8 cellular contexts compared by ENCODE assay signal in the genomic region with DNA sequence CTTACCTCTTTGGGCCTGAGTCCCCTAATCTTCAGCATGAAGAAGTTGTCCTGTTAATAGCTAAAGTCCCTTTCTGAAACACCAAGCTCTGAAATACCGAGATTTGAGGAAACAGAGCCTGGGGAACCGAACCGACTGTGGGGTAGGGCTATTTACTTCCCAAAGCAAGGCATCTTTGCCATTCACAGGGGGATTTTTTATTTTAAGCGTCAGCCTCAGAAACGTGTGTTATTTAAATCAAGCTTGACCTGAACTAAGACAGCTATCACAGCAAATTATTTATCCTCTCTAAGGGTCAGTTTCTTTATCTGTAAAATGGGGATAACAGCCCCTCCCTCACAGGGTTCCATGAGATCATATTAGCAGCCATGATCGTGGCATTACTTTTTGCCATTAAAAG. TPM values are rescaled to one million over a fixed set of nuclear protein-coding genes. Genes with fewer than 3 reads are reported as not detected.
DNase-seq lines count a peak whose midpoint lies in the region; ATAC-seq and TF ChIP-seq lines count a peak whose summit lies in the region.

No MANE protein-coding gene starts in this region.

- no peaks in the 10 kb centered on the region for H3K36me3 ChIP-seq in gastrocnemius medialis

- H3K27ac Mint-ChIP-seq in T-helper 17 cell = peak overlapping the region; percentile 95

- no peak for DNase-seq in GM12865 (ENCODE audit: low read depth)
- DNase-seq in T-helper 17 cell = no peak
- no peak for DNase-seq in fibroblast of villous mesenchyme (ENCODE audit: low read depth)
- no peak for DNase-seq in gastrocnemius medialis
- DNase-seq in SKM-1 (lab: John Stamatoyannopoulos, UW; ENCODE audit: unreplicated experiment) = no peak
- no peak for DNase-seq in NCI-H2107 (lab: John Stamatoyannopoulos, UW)

- no peaks in the 10 kb centered on the region for H3K27me3 Mint-ChIP-seq in T-helper 17 cell

- ATAC-seq in T-helper 17 cell = no peak
- ATAC-seq in gastrocnemius medialis = no peak
- no peak for ATAC-seq in GM18867 (IDR thresholded peaks at IDR 0.05; ENCODE audit: unreplicated experiment)
- no peak for ATAC-seq in HG03571 (IDR thresholded peaks at IDR 0.05; ENCODE audit: unreplicated experiment)

- H3K4me3 Mint-ChIP-seq in T-helper 17 cell = peak overlapping the region; percentile 95

- H3K4me1 ChIP-seq in gastrocnemius medialis = peaks cover 26 to 27% of the 10 kb centered on the region in 2 donors

- H3K9me3 ChIP-seq in T-helper 17 cell (ENCODE audit: control insufficient read depth, low read length, poor library complexity, severe bottlenecking) (no peaks in the 10 kb centered on the region), gastrocnemius medialis (no peaks in the 10 kb centered on the region)

- no peaks in the 10 kb centered on the region for H3K27me3 ChIP-seq in gastrocnemius medialis

- no peaks in the 10 kb centered on the region for H3K36me3 Mint-ChIP-seq in T-helper 17 cell (ENCODE audit: low read depth)

- peak overlapping the region; percentile 86 for H3K4me3 ChIP-seq in GM12865 (ENCODE audit: low read depth, low read length)
- peak overlapping the region; percentile 91 for H3K4me3 ChIP-seq in fibroblast of villous mesenchyme (ENCODE audit: low read depth, low read length)
- peak overlapping the region; percentile 37 to 98 (median 76) for H3K4me3 ChIP-seq in gastrocnemius medialis

- TF ChIP-seq CTCF in GM12865 (IDR thresholded peaks at IDR 0.05; ENCODE audit: insufficient read depth, low read depth, low read length, missing control alignments) (no peak), fibroblast of villous mesenchyme (IDR thresholded peaks at IDR 0.05; ENCODE audit: insufficient read depth, low read depth, low read length) (no peak), gastrocnemius medialis (IDR thresholded peaks at IDR 0.05 in 4 of 5, conservative IDR thresholded peaks at IDR 0.05 in 1 of 5) (no peak)

- peaks cover 24% of the 10 kb centered on the region for H3K4me1 Mint-ChIP-seq in T-helper 17 cell

- no peak for TF ChIP-seq POLR2A in gastrocnemius medialis (IDR thresholded peaks at IDR 0.05)

- intact Hi-C loops in gastrocnemius medialis (cut with DNase I; ENCODE audit: low total_unique reads) = loop anchor here (1.0 to 5.0 kb wide), 4 partner anchors 55 to 365 kb away; a partner anchor contains a TSS

- in situ Hi-C loops in gastrocnemius medialis (cut with MboI; ENCODE audit: low sequenced_read_pairs in 4 of 4) = no loop called here

- peak overlapping the region; percentile 96 to 100 (median 100) for H3K27ac ChIP-seq in gastrocnemius medialis

RNA-seq across cellular contexts. Expression of a gene that starts 1.2 kb away (rescaled TPM):
- total RNA-seq in T-helper 17 cell (10 to 100 TPM; 13.3 to 61.1 TPM), fibroblast of villous mesenchyme (433 and 457 TPM in 2 replicates), gastrocnemius medialis (10 to 100 TPM; 24.7 to 47.6 (median 30.9) TPM)
